In genomic region chr7:44293561-44294324, GRCh38 we compare ENCODE assay signal across 11 cellular contexts. TPM values are rescaled to one million over a fixed set of nuclear protein-coding genes. Genes with fewer than 3 reads are reported as not detected.
A peak's percentile ranks its signal among the peaks of the same experiment; 100 is the strongest.
DNase-seq lines count a peak whose midpoint lies in the region; ATAC-seq and TF ChIP-seq lines count a peak whose summit lies in the region.
"Had no signal": no experiment of that assay in that cellular context is flagged by ENCODE, and none has a peak within 500 bp of the region (broad histone marks: within the 10 kb centered on the region; RNA-seq: fewer than 3 reads in every experiment).

No MANE protein-coding gene starts in this region.

- H3K27ac ChIP-seq in esophagus muscularis mucosa (replicated peaks in 1 of 4): no peak overlapping the region
- no peak overlapping the region for H3K27ac ChIP-seq in mesenchymal stem cell (ENCODE audit: low read length, poor library complexity, severe bottlenecking)

- H2BK12ac ChIP-seq in mesenchymal stem cell (ENCODE audit: low read length in 2 of 2): no peak overlapping the region

- H2BK5ac ChIP-seq in mesenchymal stem cell (ENCODE audit: low read depth, low read length, poor library complexity, severe bottlenecking): no peak overlapping the region

- H3K79me1 ChIP-seq in mesenchymal stem cell (replicated peaks; ENCODE audit: low read length, poor library complexity, severe bottlenecking): no peaks in the 10 kb centered on the region

- WGBS in esophagus muscularis mucosa: 66% methylated on average over 12 of the region's 17 CpGs
- WGBS in mesenchymal stem cell: 64% methylated on average over 17 of the region's 17 CpGs

- H3K4me1 ChIP-seq in esophagus muscularis mucosa: peaks cover 0 to 47% (median 0%) of the 10 kb centered on the region in 4 donors
- no peaks in the 10 kb centered on the region for H3K4me1 ChIP-seq in mesenchymal stem cell (ENCODE audit: control insufficient read depth, insufficient read depth, low read depth, low read length)

- TF ChIP-seq CTCF in esophagus muscularis mucosa (IDR thresholded peaks at IDR 0.05): no peak

- TF ChIP-seq POLR2A in esophagus muscularis mucosa (IDR thresholded peaks at IDR 0.05; ENCODE audit: low read depth): no peak

- no peak overlapping the region for H3K9ac ChIP-seq in mesenchymal stem cell (ENCODE audit: low read length)

- intact Hi-C loops in esophagus muscularis mucosa (cut with DNase I) (no loop called here), posterior cingulate gyrus (cut with DNase I) (no loop called here)

- H3K9me3 ChIP-seq in esophagus muscularis mucosa (no peaks in the 10 kb centered on the region), mesenchymal stem cell (ENCODE audit: control insufficient read depth, low read length) (no peaks in the 10 kb centered on the region)

- peak overlapping the region in 1 of 2 experiments; percentile 34 for H3K23ac ChIP-seq in mesenchymal stem cell (ENCODE audit: low read length in 2 of 2)

- no peak overlapping the region for H4K91ac ChIP-seq in mesenchymal stem cell (ENCODE audit: low read length)

- DNase-seq in EH (ENCODE audit: low read depth) (peak; percentile 23), NCI-H69 (lab: John Stamatoyannopoulos, UW) (peak; percentile 16), esophagus muscularis mucosa (ENCODE audit: extremely low spot score) (peak; percentile 60), posterior cingulate gyrus (peak in 6 of 10 donors; percentile 1 to 63 (median 10)), mesenchymal stem cell (no peak), anterior cingulate cortex (lab: John Stamatoyannopoulos, UW) (no peak)
- DNase-seq: CD4-positive, CD25-positive, alpha-beta regulatory T cell; NCI-H1092 treated with DMSO at 0.1 percent for 48 hours had no signal

- no peak overlapping the region for H2BK15ac ChIP-seq in mesenchymal stem cell (ENCODE audit: low read depth, poor library complexity, severe bottlenecking)

- no peak overlapping the region for H3K4ac ChIP-seq in mesenchymal stem cell (ENCODE audit: low read depth in 1 of 2, low read length in 2 of 2)

- no peaks in the 10 kb centered on the region for H3K36me3 ChIP-seq in esophagus muscularis mucosa
- H3K36me3 ChIP-seq in mesenchymal stem cell (ENCODE audit: control insufficient read depth in 1 of 2, insufficient read depth in 2 of 2, low read depth in 1 of 2, low read length in 2 of 2): no peaks in the 10 kb centered on the region

- H3K18ac ChIP-seq in mesenchymal stem cell (ENCODE audit: low read depth in 1 of 2, low read length in 2 of 2): no peak overlapping the region

- ATAC-seq in HG03469 (IDR thresholded peaks at IDR 0.05; ENCODE audit: unreplicated experiment): no peak
- no peak for ATAC-seq in HG03354 (IDR thresholded peaks at IDR 0.05; ENCODE audit: poor library complexity, severe bottlenecking, unreplicated experiment)
- ATAC-seq: activated naive CD4-positive, alpha-beta T cell treated with anti-CD3 and anti-CD28 coated beads, Interleukin-2, amount 50 U/mL, for 72 hours had no signal

- H2AK5ac ChIP-seq in mesenchymal stem cell (ENCODE audit: low read length, severe bottlenecking): no peak overlapping the region

- no peak overlapping the region for H3K4me3 ChIP-seq in esophagus muscularis mucosa
- H3K4me3 ChIP-seq in mesenchymal stem cell (ENCODE audit: insufficient read depth in 1 of 2, low read depth in 1 of 2, low read length in 2 of 2): no peak overlapping the region

- no peak overlapping the region for H4K8ac ChIP-seq in mesenchymal stem cell (ENCODE audit: low read length)

- H3K14ac ChIP-seq in mesenchymal stem cell (ENCODE audit: low read length in 2 of 2): no peak overlapping the region

- H3K27me3 ChIP-seq in esophagus muscularis mucosa (peaks cover 0 to 22% (median 0%) of the 10 kb centered on the region in 4 donors), mesenchymal stem cell (ENCODE audit: control insufficient read depth in 1 of 2, insufficient read depth in 1 of 2, low read length in 2 of 2) (peaks cover 66 to 88% of the 10 kb centered on the region in 2 experiments)

- H2BK120ac ChIP-seq in mesenchymal stem cell (ENCODE audit: low read depth, low read length): no peak overlapping the region

- no peak for TF ChIP-seq EP300 in esophagus muscularis mucosa (IDR thresholded peaks at IDR 0.05)

- no peak overlapping the region for H3K4me2 ChIP-seq in mesenchymal stem cell (ENCODE audit: low read length, poor library complexity, severe bottlenecking)

- no peak overlapping the region for H2AFZ ChIP-seq in mesenchymal stem cell (ENCODE audit: low read depth, low read length)

RNA-seq across cellular contexts. Expression of gene CAMK2B, which starts 31.7 kb away (rescaled TPM):
- total RNA-seq in esophagus muscularis mucosa: 1 to 10 TPM in 3 of 4 donors, under 1 TPM in 1; 0.50 to 2.0 (median 1.2) TPM
- 0.04 TPM for polyA plus RNA-seq in mesenchymal stem cell (2013, experiment 1 of 2)
- 0.12 TPM for polyA plus RNA-seq in mesenchymal stem cell (2013, experiment 2 of 2)
- total RNA-seq: CD4-positive, CD25-positive, alpha-beta regulatory T cell had no signal
- polyA plus RNA-seq: CD4-positive, CD25-positive, alpha-beta regulatory T cell had no signal

Comparison
In these comparisons a context has a peak if more than half of its experiments do, and no peak if none do; other contexts are left out.
1. DNase-seq: peak in EH (single experiment), NCI-H69 (single experiment), esophagus muscularis mucosa (single experiment) and posterior cingulate gyrus (6 of 10); none in mesenchymal stem cell (single experiment) and anterior cingulate cortex (0 of 58).